Comparison of ENCODE assay signal across 8 cellular contexts in genomic region chr20:36575066-36575743, GRCh38. TPM values are rescaled to one million over a fixed set of nuclear protein-coding genes. Genes with fewer than 3 reads are reported as not detected.
DNase-seq lines count a peak whose midpoint lies in the region; ATAC-seq, FAIRE-seq and TF ChIP-seq lines count a peak whose summit lies in the region.

No MANE protein-coding gene starts in this region.

- peak overlapping the region; percentile 94 to 97 (median 96) for H3K27ac Mint-ChIP-seq in CD4-positive, alpha-beta memory T cell

- no peak overlapping the region for H2AFZ ChIP-seq in HCT116 (ENCODE audit: low read depth, low read length, poor library complexity, severe bottlenecking)
- peak overlapping the region; percentile 69 for H2AFZ ChIP-seq in K562 (ENCODE audit: low read depth, low read length)

- in situ Hi-C loops in K562 (cut with MboI) = no loop called here

- no peaks in the 10 kb centered on the region for H3K27me3 ChIP-seq in CD4-positive, alpha-beta memory T cell (ENCODE audit: insufficient read depth, low read length)
- H3K27me3 ChIP-seq in HCT116 (ENCODE audit: insufficient read depth, low read length) = no peaks in the 10 kb centered on the region
- H3K27me3 ChIP-seq in K562 (ENCODE audit: control insufficient read depth in 2 of 2, insufficient read depth in 2 of 2, low read length in 2 of 2) = no peaks in the 10 kb centered on the region

- RAD21 ChIA-PET in HCT116 (lab: Charles Lee; ENCODE audit: low non-redundant PET in 1 of 2, low total read pairs in 2 of 2, uncharacterized antibody in 2 of 2, unreplicated experiment in 2 of 2) = no interaction called here

- CTCF ChIA-PET in CD4-positive, alpha-beta memory T cell (lab: Charles Lee; ENCODE audit: partially characterized antibody) = interaction anchor here (0.7 to 11.4 kb wide), 4 partner anchors 14 to 373 kb away, joined by 3 to 132 read pairs (median 20); partner anchors contain the start of gene RAB5IF
- CTCF ChIA-PET in HCT116 (lab: Charles Lee) (interaction anchor here (0.6 to 1.8 kb wide), 2 partner anchors 30 to 413 kb away, joined by 4 to 5 read pairs; partner anchors contain the start of gene RAB5IF), K562 (lab: Yijun Ruan, JAX; ENCODE audit: low intra/inter-chr PET ratio) (interaction anchor here (1.4 kb wide), 1 partner anchor 19 kb away, joined by 3 read pairs; no protein-coding TSS in a partner anchor)

- peak overlapping the region; percentile 100 for H3K27ac ChIP-seq in CD4-positive, alpha-beta memory T cell (ENCODE audit: low read depth, low read length)
- H3K27ac ChIP-seq in HCT116 (ENCODE audit: low read depth, low read length) (peak overlapping the region; percentile 68), K562 (ENCODE audit: extremely low read depth, low read depth, low read length) (peak overlapping the region; percentile 92), skin epidermis (peak overlapping the region in 18 of 21 experiments; percentile 13 to 97 (median 90))

- H4K20me1 ChIP-seq in HCT116 (ENCODE audit: insufficient read depth) (no peaks in the 10 kb centered on the region), K562 (replicated peaks; ENCODE audit: control insufficient read depth, insufficient read depth, low read length) (peaks cover 9% of the 10 kb centered on the region)

- H3K4me3 Mint-ChIP-seq in CD4-positive, alpha-beta memory T cell = peak overlapping the region; percentile 86 to 96 (median 92)

- H3K9me3 Mint-ChIP-seq in CD4-positive, alpha-beta memory T cell = peaks cover 0 to 6% (median 0%) of the 10 kb centered on the region in 8 donors

- TF ChIP-seq EP300 in K562 (IDR thresholded peaks at IDR 0.05; ENCODE audit: low read length) = no peak

- H3K36me3 ChIP-seq in CD4-positive, alpha-beta memory T cell (ENCODE audit: insufficient read depth, low read length) = peaks cover 19% of the 10 kb centered on the region
- H3K36me3 ChIP-seq in HCT116 (ENCODE audit: control insufficient read depth in 1 of 2, insufficient read depth in 2 of 2, low read length in 2 of 2) (peaks cover 1 to 5% of the 10 kb centered on the region in 2 experiments; a peak in 3 of 4 replicates), K562 (ENCODE audit: control insufficient read depth, insufficient read depth, low read length) (peaks cover 34% of the 10 kb centered on the region; the same call in 2 of the 3 replicates)

- BruUV-seq in HCT116 (replicated peaks; lab: Mats Ljungman, UMichigan) = TSS peak; percentile 59
- TSS peak; percentile 54 for BruUV-seq in K562 (replicated peaks; lab: Mats Ljungman, UMichigan)

- ATAC-seq in HCT116 = peak; percentile 31
- ATAC-seq in K562 = peak; percentile 14
- no peak for ATAC-seq in GM18870 (IDR thresholded peaks at IDR 0.05; ENCODE audit: unreplicated experiment)

- no peak for FAIRE-seq in K562 (lab: Jason Lieb, UNC)

- H3K9ac ChIP-seq in HCT116 (ENCODE audit: low read length) (peak overlapping the region; percentile 82), K562 (ENCODE audit: insufficient read depth in 1 of 2, low read depth in 2 of 2, low read length in 2 of 2) (peak overlapping the region; percentile 80 to 95)

- POLR2A ChIA-PET in CD4-positive, alpha-beta memory T cell (lab: Charles Lee; ENCODE audit: partially characterized antibody) = interaction anchor here (1.0 to 10.7 kb wide), 6 partner anchors 17 to 621 kb away, joined by 3 to 202 read pairs (median 7); partner anchors contain the start of genes RAB5IF, SCAND1 and SLA2
- POLR2A ChIA-PET in HCT116 (lab: Charles Lee) (interaction anchor here (0.6 to 1.2 kb wide), 2 partner anchors 30 to 312 kb away, joined by 3 to 10 read pairs; partner anchors contain the start of gene RAB5IF), K562 (lab: Yijun Ruan, JAX) (interaction anchor here (0.6 to 1.1 kb wide), 4 partner anchors 13 to 417 kb away, joined by 3 to 4 read pairs (median 4); no protein-coding TSS in a partner anchor)

- H3K4me3 ChIP-seq in CD4-positive, alpha-beta memory T cell (ENCODE audit: low read length in 2 of 2) = peak overlapping the region; percentile 19 to 73
- H3K4me3 ChIP-seq in HCT116 (replicated peaks in 1 of 2; ENCODE audit: low read depth in 1 of 2, low read length in 2 of 2) (peak overlapping the region; percentile 72 to 79), K562 (peak overlapping the region; percentile 80), skin epidermis (peak overlapping the region; percentile 54 to 90 (median 75))

- H3K36me3 Mint-ChIP-seq in CD4-positive, alpha-beta memory T cell = peaks cover 5 to 30% of the 10 kb centered on the region in 2 donors

- TF ChIP-seq POLR2A in HCT116 (IDR thresholded peaks at IDR 0.05; ENCODE audit: borderline replicate concordance, extremely low read depth, insufficient read depth, insufficient read length) (no peak), K562 (conservative IDR thresholded peaks at IDR 0.05) (no peak)

- H3K9me1 ChIP-seq in K562 (ENCODE audit: control insufficient read depth, insufficient read depth, low read length) = peaks cover 3% of the 10 kb centered on the region

- no peaks in the 10 kb centered on the region for H3K27me3 Mint-ChIP-seq in CD4-positive, alpha-beta memory T cell

- peaks cover 24 to 50% (median 33%) of the 10 kb centered on the region in 4 donors for H3K4me1 Mint-ChIP-seq in CD4-positive, alpha-beta memory T cell

- no peaks in the 10 kb centered on the region for H3K9me3 ChIP-seq in CD4-positive, alpha-beta memory T cell (ENCODE audit: control insufficient read depth in 1 of 2, low read length in 2 of 2)
- H3K9me3 ChIP-seq in HCT116 (ENCODE audit: control insufficient read depth in 1 of 2, insufficient read depth in 1 of 2, low read depth in 1 of 2, low read length in 2 of 2) = no peaks in the 10 kb centered on the region
- H3K9me3 ChIP-seq in K562 (replicated peaks; ENCODE audit: control insufficient read depth, insufficient read depth, low read depth, low read length) = no peaks in the 10 kb centered on the region

- no peaks in the 10 kb centered on the region for H3K9me2 ChIP-seq in HCT116 (ENCODE audit: insufficient read depth)

- TF ChIP-seq CTCF in HCT116 (IDR thresholded peaks at IDR 0.05 in 2 of 3, conservative IDR thresholded peaks at IDR 0.05 in 1 of 3; ENCODE audit: borderline replicate concordance in 1 of 3, insufficient read depth in 1 of 3, low read depth in 2 of 3, low read length in 2 of 3) (0 out of 6 replicates have a peak, but pooled peaks of 1 of the 3 experiments have one; percentile 7), K562 (IDR thresholded peaks at IDR 0.05 in 2 of 3, conservative IDR thresholded peaks at IDR 0.05 in 1 of 3; ENCODE audit: insufficient read depth in 2 of 3, low read depth in 1 of 3, low read length in 3 of 3) (0 out of 6 replicates have a peak, but pooled peaks of 1 of the 3 experiments have one; percentile 8)

- peak in 1 of 5 donors; percentile 54 for DNase-seq in CD4-positive, alpha-beta memory T cell
- DNase-seq in HCT116 (ENCODE audit: low read depth, low spot score) (no peak), NCI-H748 (lab: John Stamatoyannopoulos, UW; ENCODE audit: unreplicated experiment) (peak; percentile 74), K562 (ENCODE audit: extremely low read depth in 1 of 4, low spot score in 3 of 4) (peak; percentile 32 to 63 (median 48)), iPS-NIHi11 (ENCODE audit: low spot score) (peak; percentile 49), globus pallidus (ENCODE audit: low spot score) (no peak)

- H3K79me2 ChIP-seq in HCT116 (ENCODE audit: insufficient read depth, low read length) (peaks cover 16% of the 10 kb centered on the region), K562 (ENCODE audit: control insufficient read depth, insufficient read depth, low read length) (peaks cover 43% of the 10 kb centered on the region)

- WGBS in K562 (ENCODE audit: insufficient coverage, low coverage, missing lambda C conversion rate) = 4% methylated on average over 14 of the region's 20 CpGs

- peak overlapping the region; percentile 100 for H3K4me2 ChIP-seq in HCT116 (ENCODE audit: low read length)
- peak overlapping the region; percentile 64 for H3K4me2 ChIP-seq in K562 (ENCODE audit: insufficient read depth, low read length)

- no peak for TF ChIP-seq RAD21 in HCT116 (IDR thresholded peaks at IDR 0.05; ENCODE audit: low read depth)
- no peak for TF ChIP-seq RAD21 in K562 (CRISPR knock-in tag; conservative IDR thresholded peaks at IDR 0.05 in 1 of 2, IDR thresholded peaks at IDR 0.05 in 1 of 2)

- H3K4me1 ChIP-seq in CD4-positive, alpha-beta memory T cell (ENCODE audit: insufficient read depth, low read length) = peaks cover 40% of the 10 kb centered on the region
- H3K4me1 ChIP-seq in HCT116 (ENCODE audit: control insufficient read depth in 1 of 2, insufficient read depth in 2 of 2, low read length in 2 of 2) = peaks cover 21 to 29% of the 10 kb centered on the region in 2 experiments
- peaks cover 32 to 42% of the 10 kb centered on the region in 2 experiments for H3K4me1 ChIP-seq in K562 (replicated peaks in 1 of 2; ENCODE audit: control insufficient read depth in 2 of 2, insufficient read depth in 2 of 2, low read length in 2 of 2)

- intact Hi-C loops in CD4-positive, alpha-beta memory T cell (cut with micrococcal nuclease) = loop anchor here (10.0 kb wide), 1 partner anchor 620 kb away; the partner anchor contains the start of gene SCAND1
- intact Hi-C loops in HCT116 (cut with micrococcal nuclease) = no loop called here
- intact Hi-C loops in K562 (cut with micrococcal nuclease) = no loop called here

RNA-seq across cellular contexts. Expression of gene TGIF2, which starts 1.8 kb away (rescaled TPM):
- 10 to 100 TPM; 31.7 to 35.0 TPM for total RNA-seq in CD4-positive, alpha-beta memory T cell
- polyA plus RNA-seq in CD4-positive, alpha-beta memory T cell = 10 to 100 TPM; 19.2 to 24.7 TPM
- total RNA-seq in HCT116 (2021; ENCODE audit: unreplicated experiment) = 17.1 TPM
- 6.0 and 7.9 TPM in 2 replicates for polyA plus RNA-seq in HCT116 (2012)
- 16.8 and 24.0 TPM in 2 replicates for total RNA-seq in K562 (2011; cell fraction: chromatin; rRNA removed; ENCODE audit: low replicate concordance)
- total RNA-seq in K562 (2011; cell fraction: nucleolus; rRNA removed) = 16.2 and 17.7 TPM in 2 replicates
- 17.2 and 17.8 TPM in 2 replicates for total RNA-seq in K562 (2011; cell fraction: nucleoplasm; rRNA removed)
- 12.9 and 17.1 TPM in 2 replicates for total RNA-seq in K562 (2014; rRNA removed)
- 13.1 and 13.4 TPM in 2 replicates for total RNA-seq in K562 (2014; rRNA removed; fragmentation: Illumina TruSeq; extraction: Trizol)
- total RNA-seq in K562 (2015; rRNA removed; fragmentation: Illumina TruSeq; extraction: Trizol) = 13.6 and 14.5 TPM in 2 replicates
- total RNA-seq in K562 (2021) = 22.5 and 27.8 TPM in 2 replicates
- 15.5 and 17.5 TPM in 2 replicates for polyA plus RNA-seq in K562 (2011; rRNA removed)
- polyA plus RNA-seq in K562 (2011; cell fraction: cytosol; rRNA removed) = 18.5 and 31.2 TPM in 2 replicates
- 8.7 and 10.9 TPM in 2 replicates for polyA plus RNA-seq in K562 (2011; cell fraction: nucleus; rRNA removed)
- polyA plus RNA-seq in K562 (2012) = 7.4 and 8.6 TPM in 2 replicates
- 19.5 and 23.7 TPM in 2 replicates for polyA plus RNA-seq in K562 (2014; fragmentation: Illumina TruSeq; extraction: Trizol)
- polyA plus RNA-seq in K562 (2014; fragmentation: Nextera tagmentation; extraction: Ambion mirVana) = 10 to 100 TPM in 1 of 2 experiments, 1 to 10 TPM in 1; 6.8 to 15.7 TPM
- polyA plus RNA-seq in K562 (2014; rRNA removed) = 18.4 and 20.7 TPM in 2 replicates
- 12.1 and 14.6 TPM in 2 replicates for polyA minus RNA-seq in K562 (2011; rRNA and poly(A)+ RNA removed)
- 11.8 and 12.9 TPM in 2 replicates for polyA minus RNA-seq in K562 (2011; cell fraction: cytosol; rRNA and poly(A)+ RNA removed)
- 3.2 and 5.0 TPM in 2 replicates for polyA minus RNA-seq in K562 (2011; cell fraction: nucleus; rRNA and poly(A)+ RNA removed)

RNA-seq across cellular contexts. Expression of gene RAB5IF, which starts 30.4 kb away (rescaled TPM):
- total RNA-seq in CD4-positive, alpha-beta memory T cell = 10 to 100 TPM; 63.4 to 67.5 TPM
- polyA plus RNA-seq in CD4-positive, alpha-beta memory T cell = 100 to 1,000 TPM; 162 to 212 TPM
- total RNA-seq in HCT116 (2021; ENCODE audit: unreplicated experiment) = 82.9 TPM
- 44.8 and 57.4 TPM in 2 replicates for polyA plus RNA-seq in HCT116 (2012)
- total RNA-seq in K562 (2011; cell fraction: chromatin; rRNA removed; ENCODE audit: low replicate concordance) = 57.8 and 77.5 TPM in 2 replicates
- total RNA-seq in K562 (2011; cell fraction: nucleolus; rRNA removed) = 69.7 and 82.4 TPM in 2 replicates
- total RNA-seq in K562 (2011; cell fraction: nucleoplasm; rRNA removed) = 92.3 and 125 TPM in 2 replicates
- total RNA-seq in K562 (2014; rRNA removed) = 135 and 141 TPM in 2 replicates
- 151 and 169 TPM in 2 replicates for total RNA-seq in K562 (2014; rRNA removed; fragmentation: Illumina TruSeq; extraction: Trizol)
- total RNA-seq in K562 (2015; rRNA removed; fragmentation: Illumina TruSeq; extraction: Trizol) = 112 and 119 TPM in 2 replicates
- 134 and 144 TPM in 2 replicates for total RNA-seq in K562 (2021)
- polyA plus RNA-seq in K562 (2011; rRNA removed) = 155 and 198 TPM in 2 replicates
- polyA plus RNA-seq in K562 (2011; cell fraction: cytosol; rRNA removed) = 141 and 162 TPM in 2 replicates
- 76.1 and 88.4 TPM in 2 replicates for polyA plus RNA-seq in K562 (2011; cell fraction: nucleus; rRNA removed)
- 131 and 132 TPM in 2 replicates for polyA plus RNA-seq in K562 (2012)
- polyA plus RNA-seq in K562 (2014; fragmentation: Illumina TruSeq; extraction: Trizol) = 103 and 118 TPM in 2 replicates
- 10 to 100 TPM; 26.5 to 41.9 TPM for polyA plus RNA-seq in K562 (2014; fragmentation: Nextera tagmentation; extraction: Ambion mirVana)
- 160 and 170 TPM in 2 replicates for polyA plus RNA-seq in K562 (2014; rRNA removed)
- polyA minus RNA-seq in K562 (2011; rRNA and poly(A)+ RNA removed) = 74.3 and 86.9 TPM in 2 replicates
- 42.4 and 44.9 TPM in 2 replicates for polyA minus RNA-seq in K562 (2011; cell fraction: cytosol; rRNA and poly(A)+ RNA removed)
- 10.0 and 15.3 TPM in 2 replicates for polyA minus RNA-seq in K562 (2011; cell fraction: nucleus; rRNA and poly(A)+ RNA removed)

RNA-seq across cellular contexts. Expression of gene MYL9, which starts 33.9 kb away (rescaled TPM):
- not detected for total RNA-seq in CD4-positive, alpha-beta memory T cell
- polyA plus RNA-seq in CD4-positive, alpha-beta memory T cell = not detected
- total RNA-seq in HCT116 (2021; ENCODE audit: unreplicated experiment) (49.3 TPM), K562 (2014; rRNA removed) (0.86 and 1.1 TPM in 2 replicates), K562 (2014; rRNA removed; fragmentation: Illumina TruSeq; extraction: Trizol) (0.18 and 0.41 TPM in 2 replicates), K562 (2015; rRNA removed; fragmentation: Illumina TruSeq; extraction: Trizol) (1.0 and 1.7 TPM in 2 replicates), K562 (2021) (3.2 TPM in 2 replicates)
- 34.4 and 43.3 TPM in 2 replicates for polyA plus RNA-seq in HCT116 (2012)
- 0.33 and 0.90 TPM in 2 replicates for total RNA-seq in K562 (2011; cell fraction: chromatin; rRNA removed; ENCODE audit: low replicate concordance)
- 0.39 and 0.83 TPM in 2 replicates for total RNA-seq in K562 (2011; cell fraction: nucleolus; rRNA removed)
- 0.59 and 0.99 TPM in 2 replicates for total RNA-seq in K562 (2011; cell fraction: nucleoplasm; rRNA removed)
- polyA plus RNA-seq in K562 (2011; rRNA removed) (0.77 and 0.79 TPM in 2 replicates), K562 (2014; fragmentation: Illumina TruSeq; extraction: Trizol) (1.0 and 1.9 TPM in 2 replicates), K562 (2014; fragmentation: Nextera tagmentation; extraction: Ambion mirVana) (under 1 TPM in 1 of 2 experiments, not detected in 1; 0.11 TPM), K562 (2014; rRNA removed) (0.09 and 0.65 TPM in 2 replicates)
- 0.94 and 1.8 TPM in 2 replicates for polyA plus RNA-seq in K562 (2011; cell fraction: cytosol; rRNA removed)
- 0.49 and 1.1 TPM in 2 replicates for polyA plus RNA-seq in K562 (2011; cell fraction: nucleus; rRNA removed)
- 5.2 and 7.6 TPM in 2 replicates for polyA plus RNA-seq in K562 (2012)
- 0.07 and 0.48 TPM in 2 replicates for polyA minus RNA-seq in K562 (2011; rRNA and poly(A)+ RNA removed)
- 1.4 and 1.9 TPM in 2 replicates for polyA minus RNA-seq in K562 (2011; cell fraction: cytosol; rRNA and poly(A)+ RNA removed)
- polyA minus RNA-seq in K562 (2011; cell fraction: nucleus; rRNA and poly(A)+ RNA removed) = 0.33 and 0.40 TPM in 2 replicates

Comparison
In these comparisons a context has a peak if more than half of its experiments do, and no peak if none do; other contexts are left out.
1. DNase-seq: peak in NCI-H748 (single experiment), K562 (4 of 4) and iPS-NIHi11 (single experiment); none in HCT116 (single experiment) and globus pallidus (single experiment).
2. RNA of gene MYL9, which starts 33.9 kb away (total RNA-seq): 49.3 TPM in HCT116 (single experiment); 0.18 to 3.2 TPM in K562 and not detected in CD4-positive, alpha-beta memory T cell; every median in the first group is over 10 times any median in the second.
3. Peak in every context shown above with its lines, with median percentiles within 50 percentile points of each other: H3K27ac ChIP-seq and H3K4me3 ChIP-seq.